In the genomic region with DNA sequence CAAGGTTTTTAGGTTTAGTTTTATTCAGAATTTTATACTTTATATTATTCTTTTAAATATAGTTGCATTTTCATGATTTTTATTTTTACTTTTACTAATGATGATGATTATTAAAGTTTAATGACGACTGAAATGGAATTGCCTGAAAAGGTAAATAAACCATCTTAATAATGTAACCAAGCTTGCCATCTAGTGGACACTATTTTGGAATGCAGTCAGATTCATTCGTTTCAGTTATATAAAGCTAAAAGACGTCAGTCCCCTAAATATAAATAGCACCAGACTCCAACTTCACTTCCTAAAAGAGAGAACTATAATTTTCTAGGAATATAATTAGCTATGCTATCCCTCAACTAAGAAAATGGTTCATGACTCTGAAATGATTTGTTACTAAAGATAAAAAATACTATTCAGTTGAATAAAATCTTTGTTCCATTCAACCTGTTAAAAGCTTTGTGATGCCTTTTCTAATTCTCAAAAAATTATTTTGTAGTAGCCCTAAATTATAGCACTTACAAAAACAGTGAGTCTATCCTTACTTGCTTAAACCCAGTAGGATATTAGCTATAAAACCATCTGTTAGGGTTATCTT, we compare ENCODE assay signal across 8 cellular contexts. TPM values are rescaled to one million over a fixed set of nuclear protein-coding genes. Genes with fewer than 3 reads are reported as not detected.
DNase-seq lines count a peak whose midpoint lies in the region; ATAC-seq, FAIRE-seq and TF ChIP-seq lines count a peak whose summit lies in the region.

No MANE protein-coding gene starts in this region.

- no peak overlapping the region for H3K56ac ChIP-seq in IMR-90 (ENCODE audit: extremely low read depth, insufficient read depth, low read length)

- no peaks in the 10 kb centered on the region for H3K9me1 ChIP-seq in IMR-90 (ENCODE audit: insufficient read depth, low read length)

- H3K23ac ChIP-seq in IMR-90 (ENCODE audit: low read depth, low read length) = no peak overlapping the region

- H2AK5ac ChIP-seq in IMR-90 (ENCODE audit: low read depth, low read length) = no peak overlapping the region

- DNase-seq in IMR-90 = peak; percentile 71
- peak; percentile 40 for DNase-seq in SK-N-SH
- peak; percentile 82 for DNase-seq in fibroblast of the aortic adventitia (ENCODE audit: low read depth)
- DNase-seq in pons (ENCODE audit: low spot score) = peak; percentile 85
- no peak for DNase-seq in effector CD4-positive, alpha-beta T cell

- H4K5ac ChIP-seq in IMR-90 (ENCODE audit: low read depth, low read length) = no peak overlapping the region

- TF ChIP-seq EP300 in SK-N-SH (IDR thresholded peaks at IDR 0.05; ENCODE audit: borderline replicate concordance in 1 of 2, low read depth in 1 of 2, low read length in 1 of 2) = no peak

- intact Hi-C loops in IMR-90 (cut with micrococcal nuclease) = no loop called here

- H3K4ac ChIP-seq in IMR-90 (ENCODE audit: low read depth, low read length) = no peak overlapping the region

- H2BK20ac ChIP-seq in IMR-90 (ENCODE audit: low read depth, low read length) = no peak overlapping the region

- CTCF ChIA-PET in IMR-90 (lab: Yijun Ruan, JAX) (interaction anchor here (0.6 to 1.3 kb wide), 10 partner anchors 8 to 1488 kb away, joined by 3 to 4 read pairs (median 3); no protein-coding TSS in a partner anchor), SK-N-SH (lab: Yijun Ruan, JAX) (interaction anchor here (0.7 to 3.4 kb wide), 23 partner anchors 8 to 448 kb away, joined by 3 to 29 read pairs (median 4); no protein-coding TSS in a partner anchor)

- no TSS peak for BruUV-seq in IMR-90 (replicated peaks; lab: Mats Ljungman, UMichigan)

- no peaks in the 10 kb centered on the region for H3K79me2 ChIP-seq in SK-N-SH (ENCODE audit: insufficient read depth)

- no peaks in the 10 kb centered on the region for H4K20me1 ChIP-seq in IMR-90 (ENCODE audit: insufficient read depth, low read length)
- no peaks in the 10 kb centered on the region for H4K20me1 ChIP-seq in SK-N-SH (ENCODE audit: insufficient read depth)

- no peak overlapping the region for H4K91ac ChIP-seq in IMR-90 (ENCODE audit: insufficient read depth, low read depth, low read length)

- TF ChIP-seq POLR2A in IMR-90 (IDR thresholded peaks at IDR 0.05; ENCODE audit: low read depth, low read length) = no peak

- H4K8ac ChIP-seq in IMR-90 (ENCODE audit: low read depth in 2 of 2, low read length in 2 of 2) = no peak overlapping the region

- H3K9ac ChIP-seq in IMR-90 (ENCODE audit: low read depth, low read length) (no peak overlapping the region), SK-N-SH (no peak overlapping the region)

- no peak overlapping the region for H2BK15ac ChIP-seq in IMR-90 (ENCODE audit: low read depth, low read length)

- ATAC-seq in IMR-90 (ENCODE audit: low read depth) = peak; percentile 74
- ATAC-seq in GM21737 (IDR thresholded peaks at IDR 0.05; ENCODE audit: unreplicated experiment) = no peak
- ATAC-seq in GM18870 (IDR thresholded peaks at IDR 0.05; ENCODE audit: unreplicated experiment) = no peak

- peaks cover 12% of the 10 kb centered on the region for H3F3A ChIP-seq in SK-N-SH (replicated peaks; ENCODE audit: insufficient read depth)

- H3K36me3 ChIP-seq in IMR-90 (ENCODE audit: control insufficient read depth, insufficient read depth, low read length) = peaks cover 2% of the 10 kb centered on the region
- peaks cover 5 to 16% of the 10 kb centered on the region in 2 experiments for H3K36me3 ChIP-seq in SK-N-SH (replicated peaks in 1 of 2; ENCODE audit: control insufficient read depth in 1 of 2, insufficient read depth in 2 of 2, low read length in 1 of 2)

- WGBS in IMR-90 (ENCODE audit: extremely low coverage in 2 of 2, insufficient read length in 1 of 2), 2 experiments = no CpG with 5 or more reads among the region's 3 CpGs
- WGBS in SK-N-SH (ENCODE audit: low lambda C conversion rate) = 15% methylated on average over 3 of the region's 3 CpGs

- H3K9me3 ChIP-seq in IMR-90 (ENCODE audit: control insufficient read depth, insufficient read depth, low read length) = no peaks in the 10 kb centered on the region
- no peaks in the 10 kb centered on the region for H3K9me3 ChIP-seq in SK-N-SH

- H2AFZ ChIP-seq in IMR-90 (replicated peaks; ENCODE audit: low read length, poor library complexity) (no peak overlapping the region), SK-N-SH (ENCODE audit: low read depth) (0 out of 2 replicates have a peak overlapping the region, but pooled peaks have one; percentile 16)

- H3K4me2 ChIP-seq in IMR-90 (ENCODE audit: low read depth, low read length) (no peak overlapping the region), SK-N-SH (no peak overlapping the region)

- FAIRE-seq in G401.6 (lab: Jason Lieb, UNC) = peak; percentile 91

- H2BK5ac ChIP-seq in IMR-90 (ENCODE audit: low read depth, low read length, poor library complexity, severe bottlenecking) = no peak overlapping the region

- H3K4me3 ChIP-seq in IMR-90 (ENCODE audit: insufficient read depth, low read depth, low read length) = no peak overlapping the region
- H3K4me3 ChIP-seq in SK-N-SH (ENCODE audit: low read depth in 2 of 2, low read length in 1 of 2) = no peak overlapping the region; a peak in 1 of 4 replicates
- H3K4me3 ChIP-seq in fibroblast of the aortic adventitia (ENCODE audit: low read depth, low read length) = no peak overlapping the region

- POLR2A ChIA-PET in IMR-90 (lab: Charles Lee; ENCODE audit: unreplicated experiment) = interaction anchor here (1.1 kb wide), 1 partner anchor 18 kb away, joined by 3 read pairs; no protein-coding TSS in a partner anchor
- POLR2A ChIA-PET in SK-N-SH (lab: Yijun Ruan, JAX) = no interaction called here

- TF ChIP-seq CTCF in IMR-90 (conservative IDR thresholded peaks at IDR 0.05; ENCODE audit: low read depth, low read length) (peak; percentile 70), SK-N-SH (IDR thresholded peaks at IDR 0.05) (peak; percentile 78), fibroblast of the aortic adventitia (IDR thresholded peaks at IDR 0.05; ENCODE audit: insufficient read depth, low read length) (peak; percentile 68)

- H3K4me1 ChIP-seq in IMR-90 (ENCODE audit: control insufficient read depth, insufficient read depth, low read length) = no peaks in the 10 kb centered on the region
- H3K4me1 ChIP-seq in SK-N-SH (ENCODE audit: control insufficient read depth in 1 of 2, insufficient read depth in 2 of 2, low read depth in 1 of 2, low read length in 1 of 2) = peaks cover 2 to 11% of the 10 kb centered on the region in 2 experiments; a peak in 3 of 4 replicates

- no peaks in the 10 kb centered on the region for H3K9me2 ChIP-seq in SK-N-SH

- in situ Hi-C loops in IMR-90 (cut with MboI; ENCODE audit: low sequenced_read_pairs) = no loop called here

- H2AK9ac ChIP-seq in IMR-90 (replicated peaks; ENCODE audit: low read depth, low read length, poor library complexity) = no peak overlapping the region

- dilution Hi-C loops in IMR-90 (cut with HindIII; ENCODE audit: low sequenced_read_pairs, unreplicated experiment) = no loop called here

- H2BK120ac ChIP-seq in IMR-90 (ENCODE audit: low read depth, low read length) = no peak overlapping the region

- no peak overlapping the region for H3K14ac ChIP-seq in IMR-90 (replicated peaks; ENCODE audit: low read depth, low read length)

- peak; percentile 33; the same call in 1 of the 2 replicates for TF ChIP-seq RAD21 in IMR-90 (IDR thresholded peaks at IDR 0.05; ENCODE audit: low read length)
- peak; percentile 69 for TF ChIP-seq RAD21 in SK-N-SH (IDR thresholded peaks at IDR 0.05; ENCODE audit: low read length)

- H3K18ac ChIP-seq in IMR-90 (ENCODE audit: low read depth, low read length) = no peak overlapping the region

- H3K27me3 ChIP-seq in IMR-90 (ENCODE audit: control insufficient read depth, insufficient read depth, low read length) (no peaks in the 10 kb centered on the region), SK-N-SH (ENCODE audit: insufficient read depth) (no peaks in the 10 kb centered on the region)

- no peak overlapping the region for H3K27ac ChIP-seq in IMR-90 (ENCODE audit: insufficient read depth, low read length)
- H3K27ac ChIP-seq in SK-N-SH (ENCODE audit: low read depth in 2 of 2, low read length in 1 of 2) = peak overlapping the region; percentile 23 to 39; a peak in 1 of 4 replicates

- H3K79me1 ChIP-seq in IMR-90 (ENCODE audit: low read depth in 1 of 2, low read length in 2 of 2) = no peaks in the 10 kb centered on the region; a peak in 1 of 4 replicates

TF ChIP-seq in IMR-90, 13 proteins besides CTCF, POLR2A, EP300 and RAD21 (continues in another document):
- TF ChIP-seq SMC3 (IDR thresholded peaks at IDR 0.05; ENCODE audit: low read depth, low read length) (peak; percentile 38; the same call in 1 of the 2 replicates), BHLHE40 (IDR thresholded peaks at IDR 0.05; ENCODE audit: low read depth, low read length) (no peak)

TF ChIP-seq in SK-N-SH, 30 proteins besides CTCF, POLR2A, EP300 and RAD21 (continues in another document):
- TF ChIP-seq MEF2A (IDR thresholded peaks at IDR 0.05; ENCODE audit: borderline replicate concordance, low read depth) = no peak
- no peak for TF ChIP-seq NFIC (IDR thresholded peaks at IDR 0.05; ENCODE audit: borderline replicate concordance)
- peak; percentile 26; the same call in 1 of the 2 replicates for TF ChIP-seq SMC3 (IDR thresholded peaks at IDR 0.05; ENCODE audit: low read depth, low read length)

RNA-seq across cellular contexts. Expression of gene ABITRAM, which starts 19.9 kb away (rescaled TPM):
- 8.6 TPM in 2 replicates for total RNA-seq in IMR-90 (2012; rRNA removed)
- polyA plus RNA-seq in IMR-90 (2012; rRNA removed) = 8.8 and 10.3 TPM in 2 replicates
- 2.4 and 3.0 TPM in 2 replicates for polyA plus RNA-seq in IMR-90 (2012; cell fraction: cytosol; rRNA removed)
- polyA plus RNA-seq in IMR-90 (2012; cell fraction: nucleus; rRNA removed; ENCODE audit: low replicate concordance) = 1.5 and 12.7 TPM in 2 replicates
- 13.9 and 18.2 TPM in 2 replicates for polyA plus RNA-seq in SK-N-SH (2012; rRNA removed)
- polyA plus RNA-seq in SK-N-SH (2012; cell fraction: cytosol; rRNA removed) = 18.7 and 21.9 TPM in 2 replicates
- 12.0 and 22.8 TPM in 2 replicates for polyA plus RNA-seq in SK-N-SH (2012; cell fraction: nucleus; rRNA removed)
- total RNA-seq in fibroblast of the aortic adventitia (ENCODE audit: low replicate concordance) = 16.3 and 22.0 TPM in 2 replicates

RNA-seq across cellular contexts. Expression of gene ELP1, which starts 20.2 kb away (rescaled TPM):
- total RNA-seq in IMR-90 (2012; rRNA removed) (39.7 and 43.2 TPM in 2 replicates), fibroblast of the aortic adventitia (ENCODE audit: low replicate concordance) (18.3 and 32.3 TPM in 2 replicates)
- polyA plus RNA-seq in IMR-90 (2012; rRNA removed) (15.3 and 20.0 TPM in 2 replicates), SK-N-SH (2012; rRNA removed) (19.1 and 25.2 TPM in 2 replicates)
- 4.1 and 8.9 TPM in 2 replicates for polyA plus RNA-seq in IMR-90 (2012; cell fraction: cytosol; rRNA removed)
- polyA plus RNA-seq in IMR-90 (2012; cell fraction: nucleus; rRNA removed; ENCODE audit: low replicate concordance) = 12.8 and 56.7 TPM in 2 replicates
- 18.1 TPM in 2 replicates for polyA plus RNA-seq in SK-N-SH (2012; cell fraction: cytosol; rRNA removed)
- 42.6 and 74.0 TPM in 2 replicates for polyA plus RNA-seq in SK-N-SH (2012; cell fraction: nucleus; rRNA removed)

RNA-seq across cellular contexts. Expression of gene CTNNAL1, which starts 59.2 kb away (rescaled TPM):
- 131 and 186 TPM in 2 replicates for total RNA-seq in IMR-90 (2012; rRNA removed)
- polyA plus RNA-seq in IMR-90 (2012; rRNA removed) = 60.4 and 72.3 TPM in 2 replicates
- 24.4 and 58.0 TPM in 2 replicates for polyA plus RNA-seq in IMR-90 (2012; cell fraction: cytosol; rRNA removed)
- polyA plus RNA-seq in IMR-90 (2012; cell fraction: nucleus; rRNA removed; ENCODE audit: low replicate concordance) = 9.8 and 39.6 TPM in 2 replicates
- polyA plus RNA-seq in SK-N-SH (2012; rRNA removed) = 32.8 and 45.0 TPM in 2 replicates
- 61.3 and 78.0 TPM in 2 replicates for polyA plus RNA-seq in SK-N-SH (2012; cell fraction: cytosol; rRNA removed)
- 18.5 and 32.1 TPM in 2 replicates for polyA plus RNA-seq in SK-N-SH (2012; cell fraction: nucleus; rRNA removed)
- total RNA-seq in fibroblast of the aortic adventitia (ENCODE audit: low replicate concordance) = 89.8 and 106 TPM in 2 replicates
